29 cellular contexts compared by ENCODE assay signal in the genomic region with DNA sequence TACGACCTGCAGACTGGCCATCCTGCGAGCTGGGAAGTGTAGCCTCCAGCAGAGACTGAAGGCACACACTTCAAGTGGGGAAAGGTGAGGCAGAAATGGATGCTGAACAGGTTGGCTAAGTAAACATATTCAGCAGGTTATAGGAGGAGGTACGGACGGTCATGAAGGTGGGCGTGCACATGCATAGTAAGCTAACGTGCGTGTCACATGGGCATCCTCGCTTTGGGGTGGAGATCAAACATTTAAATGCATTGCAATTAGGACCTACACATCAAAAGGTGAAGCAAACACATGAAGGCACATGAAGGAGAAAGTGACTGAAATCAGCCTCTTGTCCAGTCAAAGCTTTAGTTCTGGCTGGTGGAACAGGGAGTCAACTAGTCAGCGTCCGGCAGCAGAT.
"Had no signal": no experiment of that assay in that cellular context is flagged by ENCODE, and none has a peak within 500 bp of the region (broad histone marks: within the 10 kb centered on the region; RNA-seq: fewer than 3 reads in every experiment).

No MANE protein-coding gene starts in this region.

- H3K36me3 ChIP-seq: ovary, right lobe of liver, sigmoid colon, stomach, thoracic aorta, thyroid gland, tibial nerve, upper lobe of left lung, vagina had no signal

- H3K4me1 ChIP-seq: parathyroid adenoma, psoas muscle, right lobe of liver, sigmoid colon, stomach, thyroid gland, tibial nerve, upper lobe of left lung, vagina had no signal

- H3K27ac ChIP-seq: ovary, parathyroid adenoma, psoas muscle, right lobe of liver, sigmoid colon, stomach, thoracic aorta, thyroid gland, tibial nerve, upper lobe of left lung, vagina had no signal

- H2AFZ ChIP-seq: parathyroid adenoma had no signal

- H3K36me3 Mint-ChIP-seq: natural killer cell treated with Interleukin-12 subunit alpha and Interleukin-12 subunit beta and Interleukin-15 and Interleukin-18, amount 100 ng/mL, for 72 hours; stimulated activated effector memory CD8-positive, alpha-beta T cell treated with anti-CD3 and anti-CD28 coated beads, Interleukin-12 subunit alpha, Interleukin-12 subunit beta, amount 100 ng/mL, for 72 hours; stimulated activated naive B cell treated with anti-CD40 and anti-IgM and Interleukin-4, amounts not matched to agents 10 μg/mL and 1 μg/mL and 100 μg/mL, for 72 hours had no signal

- H3K4me1 Mint-ChIP-seq: neural crest cell; stimulated activated effector memory CD8-positive, alpha-beta T cell treated with anti-CD3 and anti-CD28 coated beads, Interleukin-12 subunit alpha, Interleukin-12 subunit beta, amount 100 ng/mL, for 72 hours had no signal

- H3K79me2 ChIP-seq: parathyroid adenoma had no signal

- H3K4me3 ChIP-seq: ovary, psoas muscle, right lobe of liver, sigmoid colon, stomach, thoracic aorta, thyroid gland, tibial nerve, upper lobe of left lung, vagina had no signal

- DNase-seq: nephron progenitor cell; occipital lobe; ovary; posterior cingulate gyrus; psoas muscle; right cardiac atrium; right lobe of liver; sigmoid colon; small intestine; stimulated activated CD4-positive, alpha-beta T cell treated with anti-CD3 and anti-CD28 coated beads, Interleukin-15, amount 100 ng/mL, for 24 hours; stimulated activated CD4-positive, alpha-beta T cell treated with anti-CD3 and anti-CD28 coated beads, Interleukin-2, amount 100 ng/mL, for 24 hours; stimulated activated CD4-positive, alpha-beta T cell treated with anti-CD3 and anti-CD28 coated beads, Interleukin-2, amount 100 ng/mL, for 48 hours; stimulated activated CD4-positive, alpha-beta T cell treated with anti-CD3 and anti-CD28 coated beads, Interleukin-4, amount 100 ng/mL, for 24 hours; stimulated activated naive B cell treated with anti-CD40 and anti-IgM and Interleukin-4, amounts not matched to agents 10 μg/mL and 1 μg/mL and 100 μg/mL, for 72 hours; stimulated activated naive CD4-positive, alpha-beta T cell treated with Interleukin-2 at 50 U/mL for 16 hours; stomach; thyroid gland; trophoblast cell; upper lobe of left lung had no signal

- FAIRE-seq: small intestine, urothelium cell line had no signal

- H3K9me3 ChIP-seq: ovary, psoas muscle, right lobe of liver, sigmoid colon, stomach, thoracic aorta, thyroid gland, tibial nerve, upper lobe of left lung, vagina had no signal

- H3K27me3 ChIP-seq: ovary, right lobe of liver, stomach, thyroid gland, tibial nerve, upper lobe of left lung, vagina had no signal

- H3K9me3 Mint-ChIP-seq: natural killer cell treated with Interleukin-12 subunit alpha and Interleukin-12 subunit beta and Interleukin-15 and Interleukin-18, amount 100 ng/mL, for 72 hours; stimulated activated effector memory CD8-positive, alpha-beta T cell treated with anti-CD3 and anti-CD28 coated beads, Interleukin-12 subunit alpha, Interleukin-12 subunit beta, amount 100 ng/mL, for 72 hours; stimulated activated naive CD8-positive, alpha-beta T cell treated with anti-CD3 and anti-CD28 coated beads, Interleukin-15, Interleukin-2, amounts not matched to agents 100 ng/mL and 50 ng/mL, for 24 hours had no signal

- H3K9ac ChIP-seq: parathyroid adenoma had no signal

- ATAC-seq: natural killer cell treated with Interleukin-12 subunit alpha and Interleukin-12 subunit beta and Interleukin-15 and Interleukin-18, amount 100 ng/mL, for 72 hours; psoas muscle; right cardiac atrium; right lobe of liver; stimulated activated effector memory CD8-positive, alpha-beta T cell treated with anti-CD3 and anti-CD28 coated beads, Interleukin-12 subunit alpha, Interleukin-12 subunit beta, amount 100 ng/mL, for 72 hours; stimulated activated naive B cell treated with anti-CD40 and anti-IgM and Interleukin-4, amounts not matched to agents 10 μg/mL and 1 μg/mL and 100 μg/mL, for 72 hours had no signal

- H3K4me3 Mint-ChIP-seq: natural killer cell treated with Interleukin-12 subunit alpha and Interleukin-12 subunit beta and Interleukin-15 and Interleukin-18, amount 100 ng/mL, for 72 hours; nephron progenitor cell; neural crest cell; stimulated activated effector memory CD8-positive, alpha-beta T cell treated with anti-CD3 and anti-CD28 coated beads, Interleukin-12 subunit alpha, Interleukin-12 subunit beta, amount 100 ng/mL, for 72 hours; stimulated activated naive B cell treated with anti-CD40 and anti-IgM and Interleukin-4, amounts not matched to agents 10 μg/mL and 1 μg/mL and 100 μg/mL, for 72 hours; stimulated activated naive CD8-positive, alpha-beta T cell treated with anti-CD3 and anti-CD28 coated beads, Interleukin-15, Interleukin-2, amounts not matched to agents 100 ng/mL and 50 ng/mL, for 24 hours had no signal

- H3K27ac Mint-ChIP-seq: natural killer cell treated with Interleukin-12 subunit alpha and Interleukin-12 subunit beta and Interleukin-15 and Interleukin-18, amount 100 ng/mL, for 72 hours; nephron progenitor cell; progenitor cell of endocrine pancreas; stimulated activated effector memory CD8-positive, alpha-beta T cell treated with anti-CD3 and anti-CD28 coated beads, Interleukin-12 subunit alpha, Interleukin-12 subunit beta, amount 100 ng/mL, for 72 hours; stimulated activated naive B cell treated with anti-CD40 and anti-IgM and Interleukin-4, amounts not matched to agents 10 μg/mL and 1 μg/mL and 100 μg/mL, for 72 hours; stimulated activated naive CD8-positive, alpha-beta T cell treated with anti-CD3 and anti-CD28 coated beads, Interleukin-15, Interleukin-2, amounts not matched to agents 100 ng/mL and 50 ng/mL, for 24 hours had no signal
